ENCODE assay signal across 1 cellular context in the genomic region with DNA sequence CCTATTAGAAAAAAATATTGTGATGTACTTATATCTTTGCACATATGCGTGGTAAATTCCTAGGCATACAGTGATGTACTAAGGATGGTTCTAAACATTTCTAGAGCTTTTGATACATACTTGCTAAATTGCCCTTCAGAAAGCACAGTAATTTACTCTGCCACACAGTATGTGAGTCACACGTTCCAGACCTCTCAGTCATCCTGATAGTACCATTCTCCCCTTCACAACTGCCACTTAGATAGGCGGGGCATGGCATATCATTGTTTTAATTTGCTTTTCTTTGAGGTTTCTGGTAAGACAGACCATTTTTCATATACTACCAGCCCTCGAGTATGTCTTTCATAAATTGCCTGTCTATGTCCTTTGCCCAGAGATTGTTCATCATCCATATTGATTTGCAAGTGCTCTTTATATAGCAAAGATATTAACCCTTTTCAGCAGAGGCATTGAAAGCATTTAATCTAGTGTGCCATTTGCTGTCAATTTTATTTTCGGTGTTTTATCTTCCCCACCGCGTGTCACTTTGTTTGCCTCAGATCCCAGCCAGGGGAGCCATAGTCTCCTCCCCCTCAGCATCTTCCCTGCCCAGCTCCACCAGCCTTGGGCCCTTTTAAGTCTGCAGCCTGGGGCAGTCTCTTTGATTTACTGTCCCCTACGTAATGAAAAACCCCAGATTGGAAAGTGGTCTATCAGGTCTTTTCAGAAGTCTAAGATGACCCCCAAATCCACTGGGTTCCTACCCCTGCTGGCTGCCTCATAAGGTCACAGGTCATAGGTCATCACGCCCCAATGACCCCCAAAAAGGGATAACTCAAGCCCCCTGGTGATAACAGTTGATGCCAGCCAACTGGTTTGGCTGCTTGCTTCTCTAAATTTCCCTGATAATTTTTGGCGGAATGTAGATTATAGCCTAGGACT.
TF ChIP-seq lines count a peak whose summit lies in the region.

No MANE protein-coding gene starts in this region.

TF ChIP-seq in HCT116, 20 proteins besides CTCF, POLR2A, EP300 and RAD21 (continued from another document):
- TF ChIP-seq, protein P1, sequence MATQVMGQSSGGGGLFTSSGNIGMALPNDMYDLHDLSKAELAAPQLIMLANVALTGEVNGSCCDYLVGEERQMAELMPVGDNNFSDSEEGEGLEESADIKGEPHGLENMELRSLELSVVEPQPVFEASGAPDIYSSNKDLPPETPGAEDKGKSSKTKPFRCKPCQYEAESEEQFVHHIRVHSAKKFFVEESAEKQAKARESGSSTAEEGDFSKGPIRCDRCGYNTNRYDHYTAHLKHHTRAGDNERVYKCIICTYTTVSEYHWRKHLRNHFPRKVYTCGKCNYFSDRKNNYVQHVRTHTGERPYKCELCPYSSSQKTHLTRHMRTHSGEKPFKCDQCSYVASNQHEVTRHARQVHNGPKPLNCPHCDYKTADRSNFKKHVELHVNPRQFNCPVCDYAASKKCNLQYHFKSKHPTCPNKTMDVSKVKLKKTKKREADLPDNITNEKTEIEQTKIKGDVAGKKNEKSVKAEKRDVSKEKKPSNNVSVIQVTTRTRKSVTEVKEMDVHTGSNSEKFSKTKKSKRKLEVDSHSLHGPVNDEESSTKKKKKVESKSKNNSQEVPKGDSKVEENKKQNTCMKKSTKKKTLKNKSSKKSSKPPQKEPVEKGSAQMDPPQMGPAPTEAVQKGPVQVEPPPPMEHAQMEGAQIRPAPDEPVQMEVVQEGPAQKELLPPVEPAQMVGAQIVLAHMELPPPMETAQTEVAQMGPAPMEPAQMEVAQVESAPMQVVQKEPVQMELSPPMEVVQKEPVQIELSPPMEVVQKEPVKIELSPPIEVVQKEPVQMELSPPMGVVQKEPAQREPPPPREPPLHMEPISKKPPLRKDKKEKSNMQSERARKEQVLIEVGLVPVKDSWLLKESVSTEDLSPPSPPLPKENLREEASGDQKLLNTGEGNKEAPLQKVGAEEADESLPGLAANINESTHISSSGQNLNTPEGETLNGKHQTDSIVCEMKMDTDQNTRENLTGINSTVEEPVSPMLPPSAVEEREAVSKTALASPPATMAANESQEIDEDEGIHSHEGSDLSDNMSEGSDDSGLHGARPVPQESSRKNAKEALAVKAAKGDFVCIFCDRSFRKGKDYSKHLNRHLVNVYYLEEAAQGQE (IDR thresholded peaks at IDR 0.05; ENCODE audit: low read depth) = no peak
- TF ChIP-seq, protein P2, sequence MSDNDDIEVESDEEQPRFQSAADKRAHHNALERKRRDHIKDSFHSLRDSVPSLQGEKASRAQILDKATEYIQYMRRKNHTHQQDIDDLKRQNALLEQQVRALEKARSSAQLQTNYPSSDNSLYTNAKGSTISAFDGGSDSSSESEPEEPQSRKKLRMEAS (IDR thresholded peaks at IDR 0.05) = no peak
- peak; percentile 27; the same call in 1 of the 2 replicates for TF ChIP-seq SRF (IDR thresholded peaks at IDR 0.05; ENCODE audit: low read depth)
- TF ChIP-seq FOSL1 (IDR thresholded peaks at IDR 0.05; ENCODE audit: low read depth) = peak; percentile 92
- TF ChIP-seq ZNF274 (IDR thresholded peaks at IDR 0.05; ENCODE audit: low read depth, low read length) = no peak
- TF ChIP-seq, protein P3, sequence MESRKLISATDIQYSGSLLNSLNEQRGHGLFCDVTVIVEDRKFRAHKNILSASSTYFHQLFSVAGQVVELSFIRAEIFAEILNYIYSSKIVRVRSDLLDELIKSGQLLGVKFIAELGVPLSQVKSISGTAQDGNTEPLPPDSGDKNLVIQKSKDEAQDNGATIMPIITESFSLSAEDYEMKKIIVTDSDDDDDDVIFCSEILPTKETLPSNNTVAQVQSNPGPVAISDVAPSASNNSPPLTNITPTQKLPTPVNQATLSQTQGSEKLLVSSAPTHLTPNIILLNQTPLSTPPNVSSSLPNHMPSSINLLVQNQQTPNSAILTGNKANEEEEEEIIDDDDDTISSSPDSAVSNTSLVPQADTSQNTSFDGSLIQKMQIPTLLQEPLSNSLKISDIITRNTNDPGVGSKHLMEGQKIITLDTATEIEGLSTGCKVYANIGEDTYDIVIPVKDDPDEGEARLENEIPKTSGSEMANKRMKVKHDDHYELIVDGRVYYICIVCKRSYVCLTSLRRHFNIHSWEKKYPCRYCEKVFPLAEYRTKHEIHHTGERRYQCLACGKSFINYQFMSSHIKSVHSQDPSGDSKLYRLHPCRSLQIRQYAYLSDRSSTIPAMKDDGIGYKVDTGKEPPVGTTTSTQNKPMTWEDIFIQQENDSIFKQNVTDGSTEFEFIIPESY (IDR thresholded peaks at IDR 0.05; ENCODE audit: extremely low read depth, insufficient replicate concordance, low read length) = no peak
- TF ChIP-seq SIN3A (IDR thresholded peaks at IDR 0.05; ENCODE audit: low read depth) = no peak
- TF ChIP-seq POLR2AphosphoS5 (IDR thresholded peaks at IDR 0.05; ENCODE audit: low read depth, low read length) = no peak
- peak; percentile 59 for TF ChIP-seq SP1 (IDR thresholded peaks at IDR 0.05; ENCODE audit: low read depth)
- TF ChIP-seq JUND (IDR thresholded peaks at IDR 0.05) = peak; percentile 85
- peak; percentile 57; the same call in 1 of the 2 replicates for TF ChIP-seq CBX3 (IDR thresholded peaks at IDR 0.05; ENCODE audit: low read depth)
